5 cellular contexts compared by ENCODE assay signal in the genomic region with DNA sequence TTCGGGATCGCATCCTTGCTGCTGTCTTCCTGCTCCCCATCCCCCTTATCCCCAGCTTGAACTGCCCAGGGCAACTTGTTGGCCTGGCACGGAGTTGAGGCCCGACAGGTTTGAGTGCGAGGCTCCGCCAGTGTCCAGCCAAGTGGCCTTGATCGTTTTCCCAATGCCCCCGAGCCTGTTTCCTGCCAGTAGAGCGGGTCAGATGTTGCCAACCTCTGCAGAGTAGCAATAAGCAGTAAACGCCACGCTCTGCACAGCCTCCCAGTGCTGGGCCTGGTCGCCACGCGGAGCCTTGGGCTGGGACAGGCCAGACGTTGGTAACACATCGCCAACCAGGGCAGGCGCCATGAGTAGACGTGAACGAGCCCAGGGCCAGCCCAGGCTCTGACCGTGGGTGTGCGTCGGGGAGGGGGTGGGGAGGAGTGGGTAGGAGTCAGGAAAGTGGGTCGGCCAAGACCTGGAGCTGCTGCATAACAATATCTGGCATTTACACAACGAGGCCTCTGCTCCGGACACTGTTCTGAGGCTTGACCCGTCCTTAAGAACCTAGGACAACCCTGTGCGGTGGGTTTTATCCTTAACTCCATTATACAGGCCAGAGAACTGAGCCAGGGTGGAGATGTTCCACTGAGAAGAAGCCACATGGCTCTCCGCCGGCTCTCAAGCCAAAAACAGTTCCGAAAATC. TPM values are rescaled to one million over a fixed set of nuclear protein-coding genes. Genes with fewer than 3 reads are reported as not detected.
DNase-seq lines count a peak whose midpoint lies in the region; TF ChIP-seq lines count a peak whose summit lies in the region.

No MANE protein-coding gene starts in this region.

- DNase-seq in HFFc6 = no peak
- no peak for DNase-seq in NCI-H1694 (lab: John Stamatoyannopoulos, UW)
- no peak for DNase-seq in ureter (ENCODE audit: low spot score)

- no peaks in the 10 kb centered on the region for H3K9me2 ChIP-seq in SU-DHL-6 (replicated peaks; ENCODE audit: insufficient read depth, low read length)

- peak overlapping the region; percentile 48 for H2AFZ ChIP-seq in SU-DHL-6 (ENCODE audit: low read depth, low read length, severe bottlenecking)

- H4K20me1 ChIP-seq in SU-DHL-6 (ENCODE audit: low read depth, low read length) = no peaks in the 10 kb centered on the region

- no peaks in the 10 kb centered on the region; the same call in 1 of the 2 replicates for H3K36me3 Mint-ChIP-seq in HFFc6 (ENCODE audit: low read depth)

- peaks cover 22% of the 10 kb centered on the region for H3K4me1 Mint-ChIP-seq in HFFc6 (ENCODE audit: low read depth)

- H3K27ac Mint-ChIP-seq in HFFc6 = peak overlapping the region; percentile 94

- H3K4me3 ChIP-seq in SU-DHL-6 (ENCODE audit: insufficient read depth, low read length, poor library complexity, severe bottlenecking) (peak overlapping the region; percentile 71), iPS-20b (ENCODE audit: low read length) (peak overlapping the region; percentile 74)

- H3K9ac ChIP-seq in SU-DHL-6 (ENCODE audit: low read length) (peak overlapping the region; percentile 79), iPS-20b (ENCODE audit: low read depth, low read length) (peak overlapping the region; percentile 57; the same call in 1 of the 2 replicates)

- H3K4me3 Mint-ChIP-seq in HFFc6 = peak overlapping the region; percentile 97

- H3K27ac ChIP-seq in SU-DHL-6 (ENCODE audit: low read depth, low read length) = peak overlapping the region; percentile 70
- H3K27ac ChIP-seq in iPS-20b (ENCODE audit: low read length) = no peak overlapping the region

- peak overlapping the region; percentile 72 for H3K4me2 ChIP-seq in SU-DHL-6 (ENCODE audit: low read depth, low read length, poor library complexity, severe bottlenecking)

- no peaks in the 10 kb centered on the region for H3K9me3 Mint-ChIP-seq in HFFc6

- H3K4me1 ChIP-seq in iPS-20b (ENCODE audit: insufficient read depth, low read length) = peaks cover 17% of the 10 kb centered on the region; the same call in 1 of the 2 replicates

- TF ChIP-seq CTCF in HFFc6 (IDR thresholded peaks at IDR 0.05) (peak; percentile 70), SU-DHL-6 (IDR thresholded peaks at IDR 0.05; ENCODE audit: insufficient read depth, low read length, poor library complexity, severe bottlenecking) (no peak)

- H3K27me3 ChIP-seq in SU-DHL-6 (ENCODE audit: low read length) (no peaks in the 10 kb centered on the region), iPS-20b (ENCODE audit: insufficient read depth, low read length) (peaks cover 44% of the 10 kb centered on the region)

- peaks cover 5% of the 10 kb centered on the region; the same call in 1 of the 2 replicates for H3K79me2 ChIP-seq in SU-DHL-6 (ENCODE audit: insufficient read depth, low read length)

- H3K36me3 ChIP-seq in SU-DHL-6 (ENCODE audit: low read length) (no peaks in the 10 kb centered on the region), iPS-20b (ENCODE audit: insufficient read depth, low read depth, low read length) (no peaks in the 10 kb centered on the region)

- no peaks in the 10 kb centered on the region for H3K9me3 ChIP-seq in SU-DHL-6 (ENCODE audit: insufficient read depth, low read length)
- no peaks in the 10 kb centered on the region for H3K9me3 ChIP-seq in iPS-20b (ENCODE audit: insufficient read depth, low read depth, low read length)

- H3F3A ChIP-seq in SU-DHL-6 (ENCODE audit: insufficient read depth) = peaks cover 25% of the 10 kb centered on the region

- H3K27me3 Mint-ChIP-seq in HFFc6 (ENCODE audit: insufficient read depth) = no peaks in the 10 kb centered on the region

RNA-seq across cellular contexts. Expression of gene ABHD14A, which starts 0.4 kb away (rescaled TPM):
- total RNA-seq in HFFc6 (2021; fragmentation: NEBNext Ultra II Directional; extraction: Animal tissue kit (Norgen Biotek cat#: 25700)) = 10 to 100 TPM; 10.5 to 13.2 (median 11.0) TPM
- total RNA-seq in ureter = 19.4 TPM

RNA-seq across cellular contexts. Expression of gene ABHD14B, which starts 0.6 kb away (rescaled TPM):
- 10 to 100 TPM; 29.6 to 39.3 (median 33.9) TPM for total RNA-seq in HFFc6 (2021; fragmentation: NEBNext Ultra II Directional; extraction: Animal tissue kit (Norgen Biotek cat#: 25700))
- total RNA-seq in ureter = 55.3 TPM

RNA-seq across cellular contexts. Expression of gene PCBP4, which starts 7.2 kb away (rescaled TPM):
- 100 to 1,000 TPM in 5 of 6 experiments, 10 to 100 TPM in 1; 98.6 to 128 (median 110) TPM for total RNA-seq in HFFc6 (2021; fragmentation: NEBNext Ultra II Directional; extraction: Animal tissue kit (Norgen Biotek cat#: 25700))
- 40.8 TPM for total RNA-seq in ureter

RNA-seq across cellular contexts. Expression of gene ACY1, which starts 8.9 kb away (rescaled TPM):
- total RNA-seq in HFFc6 (2021; fragmentation: NEBNext Ultra II Directional; extraction: Animal tissue kit (Norgen Biotek cat#: 25700)) = 10 to 100 TPM; 40.0 to 49.2 (median 41.5) TPM
- 72.8 TPM for total RNA-seq in ureter

RNA-seq across cellular contexts. Expression of gene GPR62, which starts 19.2 kb away (rescaled TPM):
- under 1 TPM in 2 of 6 experiments, not detected in 4; 0.07 to 0.10 TPM for total RNA-seq in HFFc6 (2021; fragmentation: NEBNext Ultra II Directional; extraction: Animal tissue kit (Norgen Biotek cat#: 25700))
- 0.57 TPM for total RNA-seq in ureter
